26 cellular contexts compared by ENCODE assay signal in the genomic region with DNA sequence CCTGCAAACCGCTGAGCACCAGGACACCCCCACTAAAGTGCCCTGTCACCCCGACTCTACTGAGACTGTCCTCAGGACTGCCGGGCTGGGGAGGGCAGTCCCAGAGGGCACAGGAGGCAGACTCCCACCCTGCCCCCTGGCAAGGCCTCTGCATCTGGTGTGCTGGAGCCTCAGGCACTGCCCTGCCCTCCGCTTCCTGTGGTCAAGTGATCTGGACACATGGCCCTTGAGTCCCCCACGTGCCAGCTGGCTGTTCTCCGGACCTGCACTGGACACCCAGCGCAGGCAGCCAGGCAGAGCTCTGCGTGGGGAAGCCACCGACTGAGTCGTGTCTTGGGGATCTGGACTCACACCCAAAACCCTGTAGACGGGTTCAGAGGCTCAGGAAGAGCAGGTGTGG.
"Had no signal": no experiment of that assay in that cellular context is flagged by ENCODE, and none has a peak within 500 bp of the region (broad histone marks: within the 10 kb centered on the region; RNA-seq: fewer than 3 reads in every experiment).

No MANE protein-coding gene starts in this region.

- H3K27me3 Mint-ChIP-seq: activated CD4-positive, alpha-beta memory T cell treated with anti-CD3 and anti-CD28 coated beads for 36 hours; activated CD4-positive, alpha-beta T cell treated with anti-CD3 and anti-CD28 coated beads for 36 hours; activated CD4-positive, alpha-beta T cell treated with anti-CD3 and anti-CD28 coated beads, Interleukin-2, amount 10 ng/mL, durations not matched to agents 24 days and 14 days; activated CD8-positive, alpha-beta memory T cell treated with anti-CD3 and anti-CD28 coated beads, Interleukin-2, amount 10 ng/mL, durations not matched to agents 7 days and 5 days; activated naive CD4-positive, alpha-beta T cell treated with anti-CD3 and anti-CD28 coated beads, Interleukin-2, amount 50 U/mL, for 24 hours; activated naive CD8-positive, alpha-beta T cell treated with anti-CD3 and anti-CD28 coated beads for 36 hours; activated naive CD8-positive, alpha-beta T cell treated with anti-CD3 and anti-CD28 coated beads, Interleukin-2, amount 50 U/mL, for 24 hours had no signal

- H3K4me1 ChIP-seq: body of pancreas, colonic mucosa, esophagus squamous epithelium had no signal

- H3K4me3 ChIP-seq: adrenal gland, body of pancreas, colonic mucosa, esophagus squamous epithelium had no signal

- DNase-seq: activated CD4-positive, alpha-beta memory T cell treated with anti-CD3 and anti-CD28 coated beads for 36 hours; activated CD4-positive, alpha-beta T cell treated with anti-CD3 and anti-CD28 coated beads for 36 hours; activated CD4-positive, alpha-beta T cell treated with anti-CD3 and anti-CD28 coated beads, Interleukin-2, amount 10 ng/mL, durations not matched to agents 24 days and 14 days; activated CD4-positive, CD25-positive, alpha-beta regulatory T cell; activated CD4-positive, CD25-positive, alpha-beta regulatory T cell treated with anti-CD3 and anti-CD28 coated beads, Interleukin-2, amount 50 U/mL, for 72 hours; activated CD8-positive, alpha-beta memory T cell treated with anti-CD3 and anti-CD28 coated beads, Interleukin-2, amount 10 ng/mL, durations not matched to agents 7 days and 5 days; activated CD8-positive, alpha-beta memory T cell treated with anti-CD3 and anti-CD28 coated beads, Interleukin-2, amount 50 U/mL, for 4 hours; activated CD8-positive, alpha-beta T cell treated with anti-CD3 and anti-CD28 coated beads, Interleukin-2, amount 10 ng/mL, durations not matched to agents 7 days and 5 days; activated gamma-delta T cell; activated naive CD4-positive, alpha-beta T cell treated with anti-CD3 and anti-CD28 coated beads for 36 hours; activated naive CD8-positive, alpha-beta T cell treated with anti-CD3 and anti-CD28 coated beads for 36 hours; activated naive CD8-positive, alpha-beta T cell treated with anti-CD3 and anti-CD28 coated beads, Interleukin-2, amount 50 U/mL, for 24 hours; activated T-cell treated with anti-CD3 and anti-CD28 coated beads, Interleukin-2, amount 50 U/mL, for 1 hour; activated T-cell treated with anti-CD3 and anti-CD28 coated beads, Interleukin-2, amount 50 U/mL, for 48 hours; adrenal gland; aorta; body of pancreas; colonic mucosa; effector CD8-positive, alpha-beta T cell; esophagus squamous epithelium; foreskin melanocyte; T-helper 2 cell had no signal

- H3K4me1 Mint-ChIP-seq: activated naive CD4-positive, alpha-beta T cell treated with anti-CD3 and anti-CD28 coated beads, Interleukin-2, amount 50 U/mL, for 24 hours; activated naive CD8-positive, alpha-beta T cell treated with anti-CD3 and anti-CD28 coated beads for 36 hours; activated naive CD8-positive, alpha-beta T cell treated with anti-CD3 and anti-CD28 coated beads, Interleukin-2, amount 50 U/mL, for 24 hours had no signal

- H3K27ac ChIP-seq: adrenal gland, body of pancreas, colonic mucosa, epithelial cell of prostate, esophagus squamous epithelium had no signal

- H3K9me3 ChIP-seq: adrenal gland, body of pancreas, colonic mucosa, esophagus squamous epithelium had no signal

- H3K9me3 Mint-ChIP-seq: activated CD4-positive, alpha-beta memory T cell treated with anti-CD3 and anti-CD28 coated beads for 36 hours; activated CD4-positive, alpha-beta T cell treated with anti-CD3 and anti-CD28 coated beads, Interleukin-2, amount 10 ng/mL, durations not matched to agents 24 days and 14 days; activated naive CD4-positive, alpha-beta T cell treated with anti-CD3 and anti-CD28 coated beads for 36 hours; activated naive CD4-positive, alpha-beta T cell treated with anti-CD3 and anti-CD28 coated beads, Interleukin-2, amount 50 U/mL, for 24 hours; activated naive CD8-positive, alpha-beta T cell treated with anti-CD3 and anti-CD28 coated beads for 36 hours; activated naive CD8-positive, alpha-beta T cell treated with anti-CD3 and anti-CD28 coated beads, Interleukin-2, amount 50 U/mL, for 24 hours; activated T-helper 1 cell treated with anti-CD3 and anti-CD28 coated beads, Interleukin-12 subunit alpha, Interleukin-12 subunit beta, Interleukin-2, Interleukin-4 antibody, amounts not matched to agents 30 ng/mL and 10 ng/mL and 1 ng/mL, durations not matched to agents 14 hours and 24 hours and 36 hours; activated T-helper 2 cell treated with anti-CD3 and anti-CD28 coated beads, Interferon-gamma antibody, Interleukin-2, Interleukin-4, amounts not matched to agents 10 μg/mL and 5 μg/mL and 100 μg/mL, durations not matched to agents 14 hours and 24 hours and 36 hours had no signal

- ATAC-seq: activated CD4-positive, alpha-beta T cell treated with anti-CD3 and anti-CD28 coated beads for 36 hours; activated CD8-positive, alpha-beta memory T cell treated with anti-CD3 and anti-CD28 coated beads, Interleukin-2, amount 10 ng/mL, durations not matched to agents 7 days and 5 days; activated naive CD8-positive, alpha-beta T cell treated with anti-CD3 and anti-CD28 coated beads, Interleukin-2, amount 50 U/mL, for 24 hours; body of pancreas had no signal

- H3K36me3 ChIP-seq: colonic mucosa had no signal

- H3K4me3 Mint-ChIP-seq: activated CD4-positive, alpha-beta memory T cell treated with anti-CD3 and anti-CD28 coated beads for 36 hours; activated CD4-positive, alpha-beta T cell treated with anti-CD3 and anti-CD28 coated beads for 36 hours; activated CD4-positive, alpha-beta T cell treated with anti-CD3 and anti-CD28 coated beads, Interleukin-2, amount 10 ng/mL, durations not matched to agents 24 days and 14 days; activated CD8-positive, alpha-beta memory T cell treated with anti-CD3 and anti-CD28 coated beads, Interleukin-2, amount 10 ng/mL, durations not matched to agents 7 days and 5 days; activated CD8-positive, alpha-beta T cell treated with anti-CD3 and anti-CD28 coated beads, Interleukin-2, amount 10 ng/mL, durations not matched to agents 7 days and 5 days; activated naive CD4-positive, alpha-beta T cell treated with anti-CD3 and anti-CD28 coated beads for 36 hours; activated naive CD4-positive, alpha-beta T cell treated with anti-CD3 and anti-CD28 coated beads, Interleukin-2, amount 50 U/mL, for 24 hours; activated naive CD8-positive, alpha-beta T cell treated with anti-CD3 and anti-CD28 coated beads for 36 hours; activated naive CD8-positive, alpha-beta T cell treated with anti-CD3 and anti-CD28 coated beads, Interleukin-2, amount 50 U/mL, for 24 hours; activated T-helper 1 cell treated with anti-CD3 and anti-CD28 coated beads, Interleukin-12 subunit alpha, Interleukin-12 subunit beta, Interleukin-2, Interleukin-4 antibody, amounts not matched to agents 30 ng/mL and 10 ng/mL and 1 ng/mL, durations not matched to agents 14 hours and 24 hours and 36 hours had no signal

- H3K27ac Mint-ChIP-seq: activated CD4-positive, alpha-beta memory T cell treated with anti-CD3 and anti-CD28 coated beads for 36 hours; activated CD4-positive, alpha-beta T cell treated with anti-CD3 and anti-CD28 coated beads for 36 hours; activated CD4-positive, alpha-beta T cell treated with anti-CD3 and anti-CD28 coated beads, Interleukin-2, amount 10 ng/mL, durations not matched to agents 24 days and 14 days; activated CD8-positive, alpha-beta memory T cell treated with anti-CD3 and anti-CD28 coated beads, Interleukin-2, amount 10 ng/mL, durations not matched to agents 7 days and 5 days; activated CD8-positive, alpha-beta T cell treated with anti-CD3 and anti-CD28 coated beads, Interleukin-2, amount 10 ng/mL, durations not matched to agents 7 days and 5 days; activated naive CD4-positive, alpha-beta T cell treated with anti-CD3 and anti-CD28 coated beads for 36 hours; activated naive CD4-positive, alpha-beta T cell treated with anti-CD3 and anti-CD28 coated beads, Interleukin-2, amount 50 U/mL, for 24 hours; activated naive CD8-positive, alpha-beta T cell treated with anti-CD3 and anti-CD28 coated beads for 36 hours; activated naive CD8-positive, alpha-beta T cell treated with anti-CD3 and anti-CD28 coated beads, Interleukin-2, amount 50 U/mL, for 24 hours; activated T-helper 2 cell treated with anti-CD3 and anti-CD28 coated beads, Interferon-gamma antibody, Interleukin-2, Interleukin-4, amounts not matched to agents 10 μg/mL and 5 μg/mL and 100 μg/mL, durations not matched to agents 14 hours and 24 hours and 36 hours had no signal

- H3K27me3 ChIP-seq: adrenal gland, body of pancreas, colonic mucosa, esophagus squamous epithelium had no signal
